Comparison of ENCODE assay signal across 40 cellular contexts in genomic region chr6:79775222-79775621, GRCh38.
"Had no signal": no experiment of that assay in that cellular context is flagged by ENCODE, and none has a peak within 500 bp of the region (broad histone marks: within the 10 kb centered on the region; RNA-seq: fewer than 3 reads in every experiment).

No MANE protein-coding gene starts in this region.

- H3K27me3 Mint-ChIP-seq: activated naive CD4-positive, alpha-beta T cell treated with anti-CD3 and anti-CD28 coated beads, Interleukin-2, amount 50 U/mL, for 24 hours; activated naive CD8-positive, alpha-beta T cell treated with anti-CD3 and anti-CD28 coated beads, Interleukin-2, amount 10 ng/mL, durations not matched to agents 7 days and 5 days; activated T-cell treated with anti-CD3 and anti-CD28 coated beads, Interleukin-2, amount 50 U/mL, for 24 hours; activated T-helper 17 cell treated with anti-CD3 and anti-CD28 coated beads, Interleukin-2, amount 50 U/mL, for 72 hours; central memory CD8-positive, alpha-beta T cell had no signal

- H3K27ac Mint-ChIP-seq: activated naive CD4-positive, alpha-beta T cell treated with anti-CD3 and anti-CD28 coated beads for 36 hours; activated naive CD4-positive, alpha-beta T cell treated with anti-CD3 and anti-CD28 coated beads, Interleukin-2, amount 10 ng/mL, durations not matched to agents 7 days and 5 days; activated naive CD4-positive, alpha-beta T cell treated with anti-CD3 and anti-CD28 coated beads, Interleukin-2, amount 50 U/mL, for 24 hours; activated naive CD8-positive, alpha-beta T cell; activated naive CD8-positive, alpha-beta T cell treated with anti-CD3 and anti-CD28 coated beads for 36 hours; activated naive CD8-positive, alpha-beta T cell treated with anti-CD3 and anti-CD28 coated beads, Interleukin-2, amount 10 ng/mL, durations not matched to agents 7 days and 5 days; activated naive CD8-positive, alpha-beta T cell treated with anti-CD3 and anti-CD28 coated beads, Interleukin-2, amount 50 U/mL, for 24 hours; activated T-cell treated with anti-CD3 and anti-CD28 coated beads, Interleukin-2, amount 50 U/mL, for 24 hours; activated T-cell treated with anti-CD3 and anti-CD28 coated beads, Interleukin-2, amount 50 U/mL, for 72 hours; activated T-helper 1 cell treated with anti-CD3 and anti-CD28 coated beads, Interleukin-12 subunit alpha, Interleukin-12 subunit beta, Interleukin-2, Interleukin-4 antibody, amounts not matched to agents 30 ng/mL and 10 ng/mL and 1 ng/mL, durations not matched to agents 14 hours and 24 hours and 36 hours; activated T-helper 17 cell treated with anti-CD3 and anti-CD28 coated beads, Interleukin-2, amount 50 U/mL, for 72 hours; activated T-helper 2 cell treated with anti-CD3 and anti-CD28 coated beads, Interferon-gamma antibody, Interleukin-2, Interleukin-4, amounts not matched to agents 10 μg/mL and 5 μg/mL and 100 μg/mL, durations not matched to agents 14 hours and 24 hours and 36 hours; brain had no signal

- H3K36me3 ChIP-seq: adrenal gland, ascending aorta, brain microvascular endothelial cell, breast epithelium, cardiac muscle cell had no signal

- H3K27ac ChIP-seq: adrenal gland, ascending aorta, body of pancreas, brain microvascular endothelial cell, breast epithelium, cardiac muscle cell had no signal

- H3K4me3 ChIP-seq: adrenal gland, ascending aorta, body of pancreas, breast epithelium, cardiac muscle cell had no signal

- FAIRE-seq: astrocyte, bronchial epithelial cell had no signal

- ATAC-seq: activated naive CD4-positive, alpha-beta T cell treated with anti-CD3 and anti-CD28 coated beads, Interleukin-2, amount 50 U/mL, for 72 hours; activated naive CD8-positive, alpha-beta T cell treated with anti-CD3 and anti-CD28 coated beads, Interleukin-2, amount 50 U/mL, for 24 hours; activated T-cell treated with anti-CD3 and anti-CD28 coated beads, Interleukin-2, amount 50 U/mL, for 4 hours; activated T-cell treated with anti-CD3 and anti-CD28 coated beads, Interleukin-2, amount 50 U/mL, for 72 hours; activated T-helper 17 cell treated with anti-CD3 and anti-CD28 coated beads, Interleukin-2, amount 50 U/mL, for 72 hours; body of pancreas had no signal

- H3K4me1 ChIP-seq: adrenal gland, ascending aorta, breast epithelium had no signal

- H3K36me3 Mint-ChIP-seq: activated naive CD4-positive, alpha-beta T cell treated with anti-CD3 and anti-CD28 coated beads, Interleukin-2, amount 10 ng/mL, durations not matched to agents 7 days and 5 days; activated naive CD4-positive, alpha-beta T cell treated with anti-CD3 and anti-CD28 coated beads, Interleukin-2, amount 50 U/mL, for 24 hours; activated naive CD4-positive, alpha-beta T cell treated with anti-CD3 and anti-CD28 coated beads, Interleukin-2, amount 50 U/mL, for 72 hours; activated naive CD8-positive, alpha-beta T cell; activated naive CD8-positive, alpha-beta T cell treated with anti-CD3 and anti-CD28 coated beads for 36 hours; activated naive CD8-positive, alpha-beta T cell treated with anti-CD3 and anti-CD28 coated beads, Interleukin-2, amount 10 ng/mL, durations not matched to agents 7 days and 5 days; brain had no signal

- H3K9me3 Mint-ChIP-seq: activated naive CD4-positive, alpha-beta T cell treated with anti-CD3 and anti-CD28 coated beads for 36 hours; activated naive CD4-positive, alpha-beta T cell treated with anti-CD3 and anti-CD28 coated beads, Interleukin-2, amount 10 ng/mL, durations not matched to agents 7 days and 5 days; activated naive CD4-positive, alpha-beta T cell treated with anti-CD3 and anti-CD28 coated beads, Interleukin-2, amount 50 U/mL, for 24 hours; activated naive CD4-positive, alpha-beta T cell treated with anti-CD3 and anti-CD28 coated beads, Interleukin-2, amount 50 U/mL, for 72 hours; activated naive CD8-positive, alpha-beta T cell treated with anti-CD3 and anti-CD28 coated beads for 36 hours; activated naive CD8-positive, alpha-beta T cell treated with anti-CD3 and anti-CD28 coated beads, Interleukin-2, amount 50 U/mL, for 24 hours; activated T-cell treated with anti-CD3 and anti-CD28 coated beads, Interleukin-2, amount 50 U/mL, for 24 hours; activated T-cell treated with anti-CD3 and anti-CD28 coated beads, Interleukin-2, amount 50 U/mL, for 4 hours; activated T-cell treated with anti-CD3 and anti-CD28 coated beads, Interleukin-2, amount 50 U/mL, for 72 hours; activated T-helper 1 cell treated with anti-CD3 and anti-CD28 coated beads, Interleukin-12 subunit alpha, Interleukin-12 subunit beta, Interleukin-2, Interleukin-4 antibody, amounts not matched to agents 30 ng/mL and 10 ng/mL and 1 ng/mL, durations not matched to agents 14 hours and 24 hours and 36 hours; activated T-helper 17 cell treated with anti-CD3 and anti-CD28 coated beads, Interleukin-2, amount 50 U/mL, for 72 hours; activated T-helper 2 cell treated with anti-CD3 and anti-CD28 coated beads, Interferon-gamma antibody, Interleukin-2, Interleukin-4, amounts not matched to agents 10 μg/mL and 5 μg/mL and 100 μg/mL, durations not matched to agents 14 hours and 24 hours and 36 hours; central memory CD8-positive, alpha-beta T cell had no signal

- DNase-seq: activated effector memory CD4-positive, alpha-beta T cell treated with anti-CD3 and anti-CD28 coated beads, Interleukin-2, amount 50 U/mL, for 16 hours; activated effector memory CD4-positive, alpha-beta T cell treated with Interleukin-2 at 50 U/mL for 16 hours; activated gamma-delta T cell; activated gamma-delta T cell treated with Interleukin-2 at 50 U/mL for 16 hours; activated naive CD4-positive, alpha-beta T cell; activated naive CD4-positive, alpha-beta T cell treated with anti-CD3 and anti-CD28 coated beads for 36 hours; activated naive CD4-positive, alpha-beta T cell treated with anti-CD3 and anti-CD28 coated beads, Interleukin-2, amount 10 ng/mL, durations not matched to agents 7 days and 5 days; activated naive CD4-positive, alpha-beta T cell treated with anti-CD3 and anti-CD28 coated beads, Interleukin-2, amount 50 U/mL, for 16 hours; activated naive CD4-positive, alpha-beta T cell treated with Interleukin-2 at 50 U/mL for 16 hours; activated naive CD8-positive, alpha-beta T cell treated with anti-CD3 and anti-CD28 coated beads for 36 hours; activated naive CD8-positive, alpha-beta T cell treated with anti-CD3 and anti-CD28 coated beads, Interleukin-2, amount 10 ng/mL, durations not matched to agents 7 days and 5 days; activated naive CD8-positive, alpha-beta T cell treated with anti-CD3 and anti-CD28 coated beads, Interleukin-2, amount 50 U/mL, for 24 hours; activated T-cell treated with anti-CD3 and anti-CD28 coated beads, Interleukin-2, amount 50 U/mL, for 1 hour; activated T-cell treated with anti-CD3 and anti-CD28 coated beads, Interleukin-2, amount 50 U/mL, for 24 hours; activated T-cell treated with anti-CD3 and anti-CD28 coated beads, Interleukin-2, amount 50 U/mL, for 4 hours; activated T-cell treated with anti-CD3 and anti-CD28 coated beads, Interleukin-2, amount 50 U/mL, for 48 hours; activated T-cell treated with anti-CD3 and anti-CD28 coated beads, Interleukin-2, amount 50 U/mL, for 72 hours; adrenal gland; amniotic stem cell; amygdala; anterior cingulate cortex; aorta; body of pancreas; brain microvascular endothelial cell; caudate nucleus; central memory CD4-positive, alpha-beta T cell; cerebellar nuclear complex had no signal

- H3K9me3 ChIP-seq: adrenal gland, ascending aorta, body of pancreas, breast epithelium had no signal

- H3K27me3 ChIP-seq: adrenal gland, ascending aorta, body of pancreas, brain microvascular endothelial cell, breast epithelium, cardiac muscle cell had no signal

- H3K4me3 Mint-ChIP-seq: activated naive CD4-positive, alpha-beta T cell treated with anti-CD3 and anti-CD28 coated beads for 36 hours; activated naive CD4-positive, alpha-beta T cell treated with anti-CD3 and anti-CD28 coated beads, Interleukin-2, amount 10 ng/mL, durations not matched to agents 7 days and 5 days; activated naive CD4-positive, alpha-beta T cell treated with anti-CD3 and anti-CD28 coated beads, Interleukin-2, amount 50 U/mL, for 24 hours; activated naive CD8-positive, alpha-beta T cell; activated naive CD8-positive, alpha-beta T cell treated with anti-CD3 and anti-CD28 coated beads for 36 hours; activated naive CD8-positive, alpha-beta T cell treated with anti-CD3 and anti-CD28 coated beads, Interleukin-2, amount 10 ng/mL, durations not matched to agents 7 days and 5 days; activated naive CD8-positive, alpha-beta T cell treated with anti-CD3 and anti-CD28 coated beads, Interleukin-2, amount 50 U/mL, for 24 hours; activated T-cell treated with anti-CD3 and anti-CD28 coated beads, Interleukin-2, amount 50 U/mL, for 24 hours; activated T-cell treated with anti-CD3 and anti-CD28 coated beads, Interleukin-2, amount 50 U/mL, for 4 hours; activated T-cell treated with anti-CD3 and anti-CD28 coated beads, Interleukin-2, amount 50 U/mL, for 72 hours; activated T-helper 1 cell treated with anti-CD3 and anti-CD28 coated beads, Interleukin-12 subunit alpha, Interleukin-12 subunit beta, Interleukin-2, Interleukin-4 antibody, amounts not matched to agents 30 ng/mL and 10 ng/mL and 1 ng/mL, durations not matched to agents 14 hours and 24 hours and 36 hours; activated T-helper 17 cell treated with anti-CD3 and anti-CD28 coated beads, Interleukin-2, amount 50 U/mL, for 72 hours; brain; central memory CD8-positive, alpha-beta T cell had no signal
